ENCODE assay signal across 14 cellular contexts in the genomic region with DNA sequence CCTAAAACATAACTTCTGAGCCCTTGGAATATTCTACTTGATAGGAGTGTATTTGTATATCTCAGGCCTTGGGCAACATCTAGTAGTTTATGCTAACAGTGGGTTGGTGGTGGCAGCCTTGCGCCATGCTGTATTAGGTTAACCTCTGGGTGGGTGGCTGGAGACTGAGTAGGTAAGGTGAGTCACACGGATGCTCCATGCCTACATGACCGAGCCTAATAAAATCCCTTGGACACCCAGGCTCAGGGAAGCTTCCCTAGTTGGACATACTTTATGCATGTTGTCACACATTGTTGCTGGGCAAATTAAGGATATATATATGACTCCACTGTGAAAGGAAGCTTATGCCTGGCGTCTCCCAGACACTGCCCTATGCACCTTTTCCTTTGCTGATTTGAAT. TPM values are rescaled to one million over a fixed set of nuclear protein-coding genes. Genes with fewer than 3 reads are reported as not detected.
DNase-seq lines count a peak whose midpoint lies in the region; FAIRE-seq and TF ChIP-seq lines count a peak whose summit lies in the region.
"Had no signal": no experiment of that assay in that cellular context is flagged by ENCODE, and none has a peak within 500 bp of the region (broad histone marks: within the 10 kb centered on the region; RNA-seq: fewer than 3 reads in every experiment).

No MANE protein-coding gene starts in this region.

- CTCF ChIA-PET in activated CD4-positive, alpha-beta memory T cell treated with anti-CD3 and anti-CD28 coated beads for 36 hours (lab: Charles Lee): no interaction called here
- CTCF ChIA-PET in activated CD4-positive, alpha-beta T cell treated with anti-CD3 and anti-CD28 coated beads, Interleukin-2, amount 10 ng/mL, durations not matched to agents 7 days and 5 days (lab: Charles Lee): interaction anchor here (0.6 to 2.2 kb wide), 2 partner anchors 11 to 20 kb away, joined by 3 to 6 read pairs; no protein-coding TSS in a partner anchor

- H3K27me3 ChIP-seq in GM23248 (replicated peaks; ENCODE audit: insufficient read depth): no peaks in the 10 kb centered on the region
- no peaks in the 10 kb centered on the region for H3K27me3 ChIP-seq in sigmoid colon
- H3K27me3 ChIP-seq: body of pancreas, neural progenitor cell had no signal

- no peak overlapping the region for H2AFZ ChIP-seq in GM23248
- H2AFZ ChIP-seq: GM23338, neural progenitor cell had no signal

- TF ChIP-seq EP300 in sigmoid colon (IDR thresholded peaks at IDR 0.05): no peak

- H3K36me3 ChIP-seq in GM23248 (ENCODE audit: low read depth) (no peaks in the 10 kb centered on the region), sigmoid colon (no peaks in the 10 kb centered on the region)
- H3K36me3 ChIP-seq: neural progenitor cell had no signal

- no peaks in the 10 kb centered on the region for H3K36me3 Mint-ChIP-seq in activated CD4-positive, alpha-beta memory T cell treated with anti-CD3 and anti-CD28 coated beads for 36 hours
- no peaks in the 10 kb centered on the region for H3K36me3 Mint-ChIP-seq in activated CD4-positive, alpha-beta T cell treated with anti-CD3 and anti-CD28 coated beads, Interleukin-2, amount 10 ng/mL, durations not matched to agents 7 days and 5 days (ENCODE audit: low read depth)
- H3K36me3 Mint-ChIP-seq: neural progenitor cell had no signal

- no peak overlapping the region for H3K27ac Mint-ChIP-seq in activated CD4-positive, alpha-beta memory T cell treated with anti-CD3 and anti-CD28 coated beads for 36 hours
- no peak overlapping the region for H3K27ac Mint-ChIP-seq in activated CD4-positive, alpha-beta T cell treated with anti-CD3 and anti-CD28 coated beads, Interleukin-2, amount 10 ng/mL, durations not matched to agents 7 days and 5 days
- H3K27ac Mint-ChIP-seq: GM23338, neural progenitor cell had no signal

- no peaks in the 10 kb centered on the region for H3K79me2 ChIP-seq in GM23248 (ENCODE audit: insufficient read depth)

- no peaks in the 10 kb centered on the region for H3K9me3 ChIP-seq in GM23248 (ENCODE audit: low read depth)
- H3K9me3 ChIP-seq in sigmoid colon: no peaks in the 10 kb centered on the region
- H3K9me3 ChIP-seq: body of pancreas had no signal

- intact Hi-C loops in sigmoid colon (cut with DNase I): no loop called here
- intact Hi-C loops in activated CD4-positive, alpha-beta memory T cell treated with anti-CD3 and anti-CD28 coated beads for 36 hours (cut with micrococcal nuclease): no loop called here

- no peak overlapping the region for H3K9ac ChIP-seq in GM23248
- H3K9ac ChIP-seq: neural progenitor cell had no signal

- TF ChIP-seq POLR2A in sigmoid colon (IDR thresholded peaks at IDR 0.05): no peak

- no peaks in the 10 kb centered on the region for H3K9me3 Mint-ChIP-seq in activated CD4-positive, alpha-beta memory T cell treated with anti-CD3 and anti-CD28 coated beads for 36 hours
- no peaks in the 10 kb centered on the region for H3K9me3 Mint-ChIP-seq in activated CD4-positive, alpha-beta T cell treated with anti-CD3 and anti-CD28 coated beads, Interleukin-2, amount 10 ng/mL, durations not matched to agents 7 days and 5 days
- H3K9me3 Mint-ChIP-seq: GM23338, neural progenitor cell had no signal

- in situ Hi-C loops in GM23248 (cut with MboI): no loop called here

- H3K4me2 ChIP-seq in GM23248 (ENCODE audit: unreplicated experiment): peak overlapping the region; percentile 9
- H3K4me2 ChIP-seq: GM23338, neural progenitor cell had no signal

- no peak for FAIRE-seq in GM19239 (lab: Jason Lieb, UNC)

- WGBS in GM23248 (ENCODE audit: low coverage in 1 of 2, low lambda C conversion rate in 2 of 2, missing lambda C conversion rate in 2 of 2), 2 experiments: 19 to 20% methylated on average over 4 of the region's 4 CpGs
- 90% methylated on average over 4 of the region's 4 CpGs for whole genome bisulfite sequencing in sigmoid colon, 2 donors

- peak; percentile 98 for DNase-seq in GM23248
- DNase-seq in RKO (ENCODE audit: low spot score): peak; percentile 87
- DNase-seq in fibroblast of gingiva (ENCODE audit: low read depth): peak; percentile 67
- peak; percentile 26 for DNase-seq in sigmoid colon
- no peak for DNase-seq in activated CD4-positive, alpha-beta memory T cell treated with anti-CD3 and anti-CD28 coated beads for 36 hours
- no peak for DNase-seq in activated CD4-positive, alpha-beta T cell treated with anti-CD3 and anti-CD28 coated beads for 1 hour
- no peak for DNase-seq in GM19239 (ENCODE audit: insufficient read length, low spot score)
- no peak for DNase-seq in activated CD4-positive, alpha-beta T cell treated with anti-CD3 and anti-CD28 coated beads, Interleukin-2, amount 10 ng/mL, durations not matched to agents 7 days and 5 days
- DNase-seq: body of pancreas, DND-41, left colon, OCI-M1 had no signal

- no peaks in the 10 kb centered on the region for H3K27me3 Mint-ChIP-seq in activated CD4-positive, alpha-beta memory T cell treated with anti-CD3 and anti-CD28 coated beads for 36 hours
- no peaks in the 10 kb centered on the region for H3K27me3 Mint-ChIP-seq in activated CD4-positive, alpha-beta T cell treated with anti-CD3 and anti-CD28 coated beads, Interleukin-2, amount 10 ng/mL, durations not matched to agents 7 days and 5 days

- H3F3A ChIP-seq in GM23248 (ENCODE audit: insufficient read depth): peaks cover 49% of the 10 kb centered on the region

- POLR2A ChIA-PET in activated CD4-positive, alpha-beta memory T cell treated with anti-CD3 and anti-CD28 coated beads for 36 hours (lab: Charles Lee): no interaction called here
- POLR2A ChIA-PET in activated CD4-positive, alpha-beta T cell treated with anti-CD3 and anti-CD28 coated beads, Interleukin-2, amount 10 ng/mL, durations not matched to agents 7 days and 5 days (lab: Charles Lee): no interaction called here

- H3K4me1 ChIP-seq in GM23248 (ENCODE audit: insufficient read depth): peaks cover 22% of the 10 kb centered on the region
- peaks cover 0 to 1% (median 0%) of the 10 kb centered on the region in 4 donors for H3K4me1 ChIP-seq in sigmoid colon
- H3K4me1 ChIP-seq: neural progenitor cell had no signal

- no peaks in the 10 kb centered on the region for H3K9me2 ChIP-seq in GM23248 (ENCODE audit: insufficient read depth)

- H3K4me3 Mint-ChIP-seq in activated CD4-positive, alpha-beta memory T cell treated with anti-CD3 and anti-CD28 coated beads for 36 hours: no peak overlapping the region
- H3K4me3 Mint-ChIP-seq in activated CD4-positive, alpha-beta T cell treated with anti-CD3 and anti-CD28 coated beads, Interleukin-2, amount 10 ng/mL, durations not matched to agents 7 days and 5 days: no peak overlapping the region
- H3K4me3 Mint-ChIP-seq: GM23338, neural progenitor cell had no signal

- peaks cover 6% of the 10 kb centered on the region for H3K4me1 Mint-ChIP-seq in activated CD4-positive, alpha-beta memory T cell treated with anti-CD3 and anti-CD28 coated beads for 36 hours (ENCODE audit: low read depth)
- H3K4me1 Mint-ChIP-seq in activated CD4-positive, alpha-beta T cell treated with anti-CD3 and anti-CD28 coated beads, Interleukin-2, amount 10 ng/mL, durations not matched to agents 7 days and 5 days: peaks cover 4% of the 10 kb centered on the region
- H3K4me1 Mint-ChIP-seq: GM23338 had no signal

- no peak for TF ChIP-seq CTCF in sigmoid colon (IDR thresholded peaks at IDR 0.05)

- no peak overlapping the region for H3K4me3 ChIP-seq in GM23248
- no peak overlapping the region for H3K4me3 ChIP-seq in sigmoid colon
- H3K4me3 ChIP-seq: body of pancreas, GM23338, neural progenitor cell had no signal

- no peaks in the 10 kb centered on the region for H4K20me1 ChIP-seq in GM23248 (ENCODE audit: insufficient read depth)

- H3K27ac ChIP-seq in GM23248 (peak overlapping the region; percentile 67), sigmoid colon (no peak overlapping the region)
- H3K27ac ChIP-seq: body of pancreas, neural progenitor cell had no signal

RNA-seq across cellular contexts. Expression of a gene that starts 6.0 kb away (rescaled TPM):
- 31.7 and 37.6 TPM in 2 replicates for total RNA-seq in GM23248 (2014; rRNA removed; shearing (Covaris generic))
- 24.8 and 26.7 TPM in 2 replicates for polyA plus RNA-seq in GM23248 (2016; fragmentation: Nextera tagmentation; extraction: Ambion mirVana)
- total RNA-seq in sigmoid colon: 10 to 100 TPM in 2 of 4 donors, 1 to 10 TPM in 2; 7.5 to 11.7 (median 9.7) TPM
- polyA plus RNA-seq in sigmoid colon: 10 to 100 TPM in 1 of 3 donors, 1 to 10 TPM in 2; 3.0 to 10.9 (median 4.9) TPM
- 10 to 100 TPM; 12.8 to 13.6 TPM for total RNA-seq in activated CD4-positive, alpha-beta memory T cell treated with anti-CD3 and anti-CD28 coated beads for 36 hours
- total RNA-seq in activated CD4-positive, alpha-beta T cell treated with anti-CD3 and anti-CD28 coated beads, Interleukin-2, amount 10 ng/mL, durations not matched to agents 7 days and 5 days: 10 to 100 TPM; 18.3 to 22.4 TPM

RNA-seq across cellular contexts. Expression of a gene that starts 30.2 kb away (rescaled TPM):
- 275 and 319 TPM in 2 replicates for total RNA-seq in GM23248 (2014; rRNA removed; shearing (Covaris generic))
- polyA plus RNA-seq in GM23248 (2016; fragmentation: Nextera tagmentation; extraction: Ambion mirVana) (686 and 702 TPM in 2 replicates), sigmoid colon (100 to 1,000 TPM in 1 of 3 donors, 10 to 100 TPM in 2; 59.9 to 136 (median 80.5) TPM)
- 10 to 100 TPM; 42.4 to 72.0 (median 60.5) TPM for total RNA-seq in sigmoid colon
- total RNA-seq in activated CD4-positive, alpha-beta memory T cell treated with anti-CD3 and anti-CD28 coated beads for 36 hours: 10 to 100 TPM; 72.5 to 80.2 TPM
- total RNA-seq in activated CD4-positive, alpha-beta T cell treated with anti-CD3 and anti-CD28 coated beads, Interleukin-2, amount 10 ng/mL, durations not matched to agents 7 days and 5 days: 10 to 100 TPM; 61.1 to 63.5 TPM

Comparison
In these comparisons a context has a peak if more than half of its experiments do, and no peak if none do; other contexts are left out.
1. DNase-seq: peak in GM23248 (single experiment), RKO (single experiment), fibroblast of gingiva (single experiment) and sigmoid colon (single experiment); none in activated CD4-positive, alpha-beta memory T cell treated with anti-CD3 and anti-CD28 coated beads for 36 hours (single experiment), activated CD4-positive, alpha-beta T cell treated with anti-CD3 and anti-CD28 coated beads for 1 hour (single experiment), GM19239 (single experiment) and activated CD4-positive, alpha-beta T cell treated with anti-CD3 and anti-CD28 coated beads, Interleukin-2, amount 10 ng/mL, durations not matched to agents 7 days and 5 days (single experiment).